ENCODE assay signal across 1 cellular context in the genomic region with DNA sequence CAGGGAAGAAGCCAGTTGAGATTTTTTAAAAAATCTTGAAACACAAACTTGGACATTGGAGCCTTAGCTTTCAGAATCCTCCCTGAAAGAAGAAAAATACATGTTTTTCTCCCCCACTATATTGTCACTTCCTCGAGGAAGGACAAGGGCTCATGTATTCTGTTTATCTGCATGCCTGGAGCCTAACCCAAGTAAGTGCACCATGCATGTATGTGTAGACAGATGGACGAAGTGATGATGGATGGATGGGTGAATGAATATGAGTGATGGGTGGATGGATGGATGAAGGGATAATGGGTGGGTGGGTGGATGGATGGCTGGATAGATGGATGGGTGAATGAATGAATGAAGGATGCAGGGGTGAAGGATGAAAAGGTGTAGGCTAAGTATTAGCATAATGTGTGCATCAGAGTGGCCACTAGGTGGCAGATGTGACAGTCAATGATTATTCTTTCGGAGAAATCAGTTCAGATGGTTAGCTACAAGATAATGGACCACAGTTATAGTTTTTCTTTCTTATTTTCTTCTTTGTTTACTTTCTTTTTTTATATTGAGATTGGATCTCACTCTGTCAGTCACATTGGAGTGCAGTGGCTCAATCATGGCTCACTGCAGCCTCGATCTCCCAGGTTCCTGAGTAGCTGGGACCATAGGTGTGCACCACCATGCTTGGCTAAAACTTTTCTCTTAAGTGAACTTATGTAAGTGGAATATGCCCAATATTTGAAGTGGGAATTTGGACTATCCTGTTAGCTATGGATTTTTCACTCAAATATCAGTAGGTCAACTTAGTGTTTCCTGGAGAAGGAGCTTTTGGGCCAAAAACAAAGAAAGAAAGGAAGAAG.
TF ChIP-seq lines count a peak whose summit lies in the region.

No MANE protein-coding gene starts in this region.

TF ChIP-seq in IMR-90, 13 proteins besides CTCF, POLR2A, EP300 and RAD21:
- TF ChIP-seq RFX5 (IDR thresholded peaks at IDR 0.05; ENCODE audit: low read depth, low read length): no peak
- TF ChIP-seq SMC3 (IDR thresholded peaks at IDR 0.05; ENCODE audit: low read depth, low read length): peak; percentile 43; the same call in 1 of the 2 replicates
- no peak for TF ChIP-seq MXI1 (IDR thresholded peaks at IDR 0.05; ENCODE audit: borderline replicate concordance, low read depth, low read length)
TF ChIP-seq in IMR-90: peak in this region for 1.
